Comparison of ENCODE assay signal across 15 cellular contexts in the genomic region with DNA sequence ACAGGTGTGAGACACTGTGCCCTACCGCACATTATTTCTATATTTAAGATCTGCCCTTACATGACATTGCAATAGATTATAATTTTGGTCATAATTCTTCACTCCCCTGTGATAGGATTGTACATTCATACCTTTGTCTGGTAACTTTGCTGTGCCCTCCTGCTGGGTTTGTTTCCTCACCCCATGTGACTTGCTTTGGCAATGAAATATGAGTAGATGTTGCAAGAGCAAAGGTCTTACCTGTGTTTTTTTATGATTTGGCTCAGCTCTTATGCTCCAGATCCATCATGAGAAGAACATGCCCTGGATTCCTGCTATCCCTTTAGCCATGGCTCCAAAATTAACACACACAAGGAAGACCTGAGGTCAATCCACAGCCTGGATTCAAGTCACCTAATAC.
"Had no signal": no experiment of that assay in that cellular context is flagged by ENCODE, and none has a peak within 500 bp of the region (broad histone marks: within the 10 kb centered on the region; RNA-seq: fewer than 3 reads in every experiment).

No MANE protein-coding gene starts in this region.

- H3K9me3 Mint-ChIP-seq: neural crest cell had no signal

- H3K4me3 Mint-ChIP-seq: activated CD8-positive, alpha-beta memory T cell treated with anti-CD3 and anti-CD28 coated beads, Interleukin-2, amount 10 ng/mL, durations not matched to agents 7 days and 5 days; activated T-cell treated with anti-CD3 and anti-CD28 coated beads, Interleukin-2, amount 50 U/mL, for 24 hours; neural crest cell had no signal

- DNase-seq: activated CD4-positive, alpha-beta T cell treated with anti-CD3 and anti-CD28 coated beads, Interleukin-2, amount 50 U/mL, for 4 hours; activated CD4-positive, CD25-positive, alpha-beta regulatory T cell treated with anti-CD3 and anti-CD28 coated beads, Interleukin-2, amount 50 U/mL, for 72 hours; activated CD8-positive, alpha-beta memory T cell treated with anti-CD3 and anti-CD28 coated beads, Interleukin-2, amount 10 ng/mL, durations not matched to agents 7 days and 5 days; activated gamma-delta T cell treated with Interleukin-2 at 50 U/mL for 16 hours; activated T-cell treated with anti-CD3 and anti-CD28 coated beads, Interleukin-2, amount 50 U/mL, for 24 hours; esophagus squamous epithelium; foreskin fibroblast; glutamatergic neuron; left colon; sigmoid colon; stimulated activated CD4-positive, alpha-beta T cell treated with anti-CD3 and anti-CD28 coated beads, Interleukin-12 subunit alpha, Interleukin-12 subunit beta, amount 100 ng/mL, for 4 hours; stimulated activated naive CD8-positive, alpha-beta T cell treated with anti-CD3 and anti-CD28 coated beads, Interleukin-15, Interleukin-2, amounts not matched to agents 100 U/mL and 50 U/mL, for 24 hours; upper lobe of left lung had no signal

- H3K27me3 ChIP-seq: cardiac muscle cell, esophagus squamous epithelium, sigmoid colon, upper lobe of left lung had no signal

- ATAC-seq: activated CD8-positive, alpha-beta memory T cell treated with anti-CD3 and anti-CD28 coated beads, Interleukin-2, amount 10 ng/mL, durations not matched to agents 7 days and 5 days; left colon; stimulated activated naive CD8-positive, alpha-beta T cell treated with anti-CD3 and anti-CD28 coated beads, Interleukin-15, Interleukin-2, amounts not matched to agents 100 U/mL and 50 U/mL, for 24 hours had no signal

- H3K27ac Mint-ChIP-seq: activated T-cell treated with anti-CD3 and anti-CD28 coated beads, Interleukin-2, amount 50 U/mL, for 24 hours had no signal

- H3K4me3 ChIP-seq: cardiac muscle cell, esophagus squamous epithelium, sigmoid colon, upper lobe of left lung had no signal

- H3K36me3 ChIP-seq: cardiac muscle cell, esophagus squamous epithelium, sigmoid colon, upper lobe of left lung had no signal

- H3K4me1 Mint-ChIP-seq: neural crest cell had no signal

- H3K27ac ChIP-seq: cardiac muscle cell, esophagus squamous epithelium, sigmoid colon, upper lobe of left lung had no signal

- H3K27me3 Mint-ChIP-seq: activated CD8-positive, alpha-beta memory T cell treated with anti-CD3 and anti-CD28 coated beads, Interleukin-2, amount 10 ng/mL, durations not matched to agents 7 days and 5 days; activated T-cell treated with anti-CD3 and anti-CD28 coated beads, Interleukin-2, amount 50 U/mL, for 24 hours had no signal

- H3K4me1 ChIP-seq: esophagus squamous epithelium, sigmoid colon, upper lobe of left lung had no signal
